Comparison of ENCODE assay signal across 38 cellular contexts in the genomic region with DNA sequence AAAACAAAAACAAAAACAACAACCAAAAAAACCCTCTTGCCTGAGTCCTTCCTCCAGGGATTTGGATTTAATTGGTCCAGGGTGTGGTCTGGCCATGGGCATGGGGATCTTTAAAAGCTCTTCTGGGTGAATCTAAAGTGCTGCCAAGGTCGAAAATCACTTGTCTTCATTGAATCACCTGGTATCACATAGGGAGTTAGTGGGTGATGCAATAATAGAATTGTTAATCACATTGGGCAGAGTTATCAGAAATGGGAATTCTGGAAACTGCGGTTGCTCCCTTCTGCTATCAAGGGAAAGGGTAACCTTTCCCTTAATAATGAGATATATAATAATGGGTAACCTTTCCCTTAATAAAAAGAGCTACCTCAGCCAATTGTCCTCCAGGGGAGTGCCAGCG.
"Had no signal": no experiment of that assay in that cellular context is flagged by ENCODE, and none has a peak within 500 bp of the region (broad histone marks: within the 10 kb centered on the region; RNA-seq: fewer than 3 reads in every experiment).

No MANE protein-coding gene starts in this region.

- H3K27me3 ChIP-seq: adrenal gland, body of pancreas, cardiac muscle cell, colonic mucosa, dorsolateral prefrontal cortex, esophagus muscularis mucosa, gastrocnemius medialis, heart left ventricle had no signal

- H3K4me1 ChIP-seq: colonic mucosa, esophagus muscularis mucosa, foreskin keratinocyte, gastrocnemius medialis had no signal

- H3K9me3 ChIP-seq: adrenal gland, colonic mucosa, gastrocnemius medialis had no signal

- H3K4me3 ChIP-seq: adrenal gland, body of pancreas, cardiac muscle cell, colonic mucosa, dorsolateral prefrontal cortex, esophagus muscularis mucosa, gastrocnemius medialis, heart left ventricle had no signal

- H3K27ac Mint-ChIP-seq: activated B cell treated with CpG ODN at 0.5 μM for 24 hours; activated CD4-positive, alpha-beta memory T cell treated with anti-CD3 and anti-CD28 coated beads for 36 hours; activated CD4-positive, alpha-beta T cell treated with anti-CD3 and anti-CD28 coated beads for 36 hours; activated CD4-positive, alpha-beta T cell treated with anti-CD3 and anti-CD28 coated beads, Interleukin-2, amount 10 ng/mL, durations not matched to agents 24 days and 14 days; activated CD8-positive, alpha-beta memory T cell treated with anti-CD3 and anti-CD28 coated beads, Interleukin-2, amount 10 ng/mL, durations not matched to agents 7 days and 5 days; activated CD8-positive, alpha-beta T cell treated with anti-CD3 and anti-CD28 coated beads, Interleukin-2, amount 10 ng/mL, durations not matched to agents 7 days and 5 days; activated naive CD4-positive, alpha-beta T cell treated with anti-CD3 and anti-CD28 coated beads for 36 hours; activated naive CD4-positive, alpha-beta T cell treated with anti-CD3 and anti-CD28 coated beads, Interleukin-2, amount 50 U/mL, for 24 hours; activated naive CD8-positive, alpha-beta T cell treated with anti-CD3 and anti-CD28 coated beads for 36 hours; activated naive CD8-positive, alpha-beta T cell treated with anti-CD3 and anti-CD28 coated beads, Interleukin-2, amount 50 U/mL, for 24 hours; activated T-helper 1 cell treated with anti-CD3 and anti-CD28 coated beads, Interleukin-12 subunit alpha, Interleukin-12 subunit beta, Interleukin-2, Interleukin-4 antibody, amounts not matched to agents 30 ng/mL and 10 ng/mL and 1 ng/mL, durations not matched to agents 14 hours and 24 hours and 36 hours; activated T-helper 2 cell treated with anti-CD3 and anti-CD28 coated beads, Interferon-gamma antibody, Interleukin-2, Interleukin-4, amounts not matched to agents 10 μg/mL and 5 μg/mL and 100 μg/mL, durations not matched to agents 14 hours and 24 hours and 36 hours; dendritic cell treated with granulocyte-macrophage colony-stimulating factor and Interleukin-4, amounts not matched to agents 40 ng/mL and 50 ng/mL, for 4 days; endodermal cell; T-helper 17 cell; T-helper 2 cell treated with Interferon-gamma antibody and Interleukin-4, amounts not matched to agents 5 μg/mL and 100 μg/mL, for 36 hours had no signal

- ATAC-seq: activated CD4-positive, alpha-beta T cell treated with anti-CD3 and anti-CD28 coated beads for 36 hours; activated CD4-positive, CD25-positive, alpha-beta regulatory T cell treated with anti-CD3 and anti-CD28 coated beads, Interleukin-2, amount 50 U/mL, for 24 hours; activated CD8-positive, alpha-beta memory T cell treated with anti-CD3 and anti-CD28 coated beads, Interleukin-2, amount 10 ng/mL, durations not matched to agents 7 days and 5 days; activated CD8-positive, alpha-beta T cell treated with anti-CD3 and anti-CD28 coated beads, Interleukin-2, amount 10 ng/mL, durations not matched to agents 7 days and 5 days; activated naive CD8-positive, alpha-beta T cell treated with anti-CD3 and anti-CD28 coated beads, Interleukin-2, amount 50 U/mL, for 24 hours; body of pancreas; foreskin keratinocyte; gastrocnemius medialis; heart left ventricle; T-helper 17 cell had no signal

- DNase-seq: activated B cell treated with CpG ODN at 0.5 μM for 24 hours; activated CD4-positive, alpha-beta memory T cell treated with anti-CD3 and anti-CD28 coated beads for 36 hours; activated CD4-positive, alpha-beta T cell treated with anti-CD3 and anti-CD28 coated beads for 36 hours; activated CD4-positive, alpha-beta T cell treated with anti-CD3 and anti-CD28 coated beads, Interleukin-2, amount 10 ng/mL, durations not matched to agents 24 days and 14 days; activated CD8-positive, alpha-beta memory T cell treated with anti-CD3 and anti-CD28 coated beads, Interleukin-2, amount 10 ng/mL, durations not matched to agents 7 days and 5 days; activated CD8-positive, alpha-beta memory T cell treated with anti-CD3 and anti-CD28 coated beads, Interleukin-2, amount 50 U/mL, for 4 hours; activated CD8-positive, alpha-beta T cell treated with anti-CD3 and anti-CD28 coated beads, Interleukin-2, amount 10 ng/mL, durations not matched to agents 7 days and 5 days; activated effector memory CD4-positive, alpha-beta T cell treated with anti-CD3 and anti-CD28 coated beads, Interleukin-2, amount 50 U/mL, for 16 hours; activated naive CD4-positive, alpha-beta T cell treated with anti-CD3 and anti-CD28 coated beads for 36 hours; activated naive CD8-positive, alpha-beta T cell treated with anti-CD3 and anti-CD28 coated beads for 36 hours; activated naive CD8-positive, alpha-beta T cell treated with anti-CD3 and anti-CD28 coated beads, Interleukin-2, amount 50 U/mL, for 24 hours; activated T-cell treated with anti-CD3 and anti-CD28 coated beads, Interleukin-2, amount 50 U/mL, for 1 hour; activated T-cell treated with anti-CD3 and anti-CD28 coated beads, Interleukin-2, amount 50 U/mL, for 48 hours; adrenal gland; amygdala; aorta; body of pancreas; central memory CD4-positive, alpha-beta T cell; cerebellar nuclear complex; colonic mucosa; dorsolateral prefrontal cortex; effector memory CD4-positive, alpha-beta T cell; endodermal cell; foreskin keratinocyte; gastrocnemius medialis; glutamatergic neuron; heart left ventricle; T-helper 17 cell; T1000; WERI-Rb-1 had no signal

- H3K4me1 Mint-ChIP-seq: activated B cell treated with CpG ODN at 0.5 μM for 24 hours; activated CD4-positive, alpha-beta T cell treated with anti-CD3 and anti-CD28 coated beads for 36 hours; activated CD4-positive, alpha-beta T cell treated with anti-CD3 and anti-CD28 coated beads, Interleukin-2, amount 10 ng/mL, durations not matched to agents 24 days and 14 days; activated CD8-positive, alpha-beta memory T cell treated with anti-CD3 and anti-CD28 coated beads, Interleukin-2, amount 10 ng/mL, durations not matched to agents 7 days and 5 days; activated naive CD4-positive, alpha-beta T cell treated with anti-CD3 and anti-CD28 coated beads, Interleukin-2, amount 50 U/mL, for 24 hours; activated naive CD8-positive, alpha-beta T cell treated with anti-CD3 and anti-CD28 coated beads for 36 hours; activated naive CD8-positive, alpha-beta T cell treated with anti-CD3 and anti-CD28 coated beads, Interleukin-2, amount 50 U/mL, for 24 hours; endodermal cell had no signal

- H3K4me3 Mint-ChIP-seq: activated B cell treated with CpG ODN at 0.5 μM for 24 hours; activated CD4-positive, alpha-beta memory T cell treated with anti-CD3 and anti-CD28 coated beads for 36 hours; activated CD4-positive, alpha-beta T cell treated with anti-CD3 and anti-CD28 coated beads for 36 hours; activated CD4-positive, alpha-beta T cell treated with anti-CD3 and anti-CD28 coated beads, Interleukin-2, amount 10 ng/mL, durations not matched to agents 24 days and 14 days; activated CD8-positive, alpha-beta memory T cell treated with anti-CD3 and anti-CD28 coated beads, Interleukin-2, amount 10 ng/mL, durations not matched to agents 7 days and 5 days; activated CD8-positive, alpha-beta T cell treated with anti-CD3 and anti-CD28 coated beads, Interleukin-2, amount 10 ng/mL, durations not matched to agents 7 days and 5 days; activated naive CD4-positive, alpha-beta T cell treated with anti-CD3 and anti-CD28 coated beads for 36 hours; activated naive CD4-positive, alpha-beta T cell treated with anti-CD3 and anti-CD28 coated beads, Interleukin-2, amount 50 U/mL, for 24 hours; activated naive CD8-positive, alpha-beta T cell treated with anti-CD3 and anti-CD28 coated beads for 36 hours; activated naive CD8-positive, alpha-beta T cell treated with anti-CD3 and anti-CD28 coated beads, Interleukin-2, amount 50 U/mL, for 24 hours; activated T-helper 1 cell treated with anti-CD3 and anti-CD28 coated beads, Interleukin-12 subunit alpha, Interleukin-12 subunit beta, Interleukin-2, Interleukin-4 antibody, amounts not matched to agents 30 ng/mL and 10 ng/mL and 1 ng/mL, durations not matched to agents 14 hours and 24 hours and 36 hours; dendritic cell treated with granulocyte-macrophage colony-stimulating factor and Interleukin-4, amounts not matched to agents 40 ng/mL and 50 ng/mL, for 4 days; endodermal cell; T-helper 17 cell; T-helper 2 cell treated with Interferon-gamma antibody and Interleukin-4, amounts not matched to agents 5 μg/mL and 100 μg/mL, for 36 hours had no signal

- H3K27ac ChIP-seq: adrenal gland, colonic mucosa, dorsolateral prefrontal cortex, esophagus muscularis mucosa, foreskin keratinocyte, gastrocnemius medialis, WERI-Rb-1 had no signal

- H3K36me3 ChIP-seq: adrenal gland, cardiac muscle cell, colonic mucosa, esophagus muscularis mucosa, gastrocnemius medialis, heart left ventricle, WERI-Rb-1 had no signal

- H3K27me3 Mint-ChIP-seq: activated CD4-positive, alpha-beta memory T cell treated with anti-CD3 and anti-CD28 coated beads for 36 hours; activated CD4-positive, alpha-beta T cell treated with anti-CD3 and anti-CD28 coated beads for 36 hours; activated CD4-positive, alpha-beta T cell treated with anti-CD3 and anti-CD28 coated beads, Interleukin-2, amount 10 ng/mL, durations not matched to agents 24 days and 14 days; activated CD8-positive, alpha-beta memory T cell treated with anti-CD3 and anti-CD28 coated beads, Interleukin-2, amount 10 ng/mL, durations not matched to agents 7 days and 5 days; activated naive CD4-positive, alpha-beta T cell treated with anti-CD3 and anti-CD28 coated beads, Interleukin-2, amount 50 U/mL, for 24 hours; activated naive CD8-positive, alpha-beta T cell treated with anti-CD3 and anti-CD28 coated beads for 36 hours; activated naive CD8-positive, alpha-beta T cell treated with anti-CD3 and anti-CD28 coated beads, Interleukin-2, amount 50 U/mL, for 24 hours; T-helper 17 cell had no signal
